ENCODE assay signal across 8 cellular contexts in genomic region chr1:18951818-18952391, GRCh38. TPM values are rescaled to one million over a fixed set of nuclear protein-coding genes. Genes with fewer than 3 reads are reported as not detected.
DNase-seq lines count a peak whose midpoint lies in the region; ATAC-seq and TF ChIP-seq lines count a peak whose summit lies in the region.

No MANE protein-coding gene starts in this region.

- no peak overlapping the region for H3K4me2 ChIP-seq in parathyroid adenoma (ENCODE audit: low read length)

- H3K9me3 ChIP-seq in ascending aorta (no peaks in the 10 kb centered on the region), parathyroid adenoma (ENCODE audit: control insufficient read depth, low read length) (no peaks in the 10 kb centered on the region), upper lobe of right lung (no peaks in the 10 kb centered on the region)

- no peak overlapping the region for H3K9ac ChIP-seq in parathyroid adenoma

- H3K27ac ChIP-seq in ascending aorta, result peak overlapping the region; percentile 94 to 97
- peak overlapping the region; percentile 99 for H3K27ac ChIP-seq in parathyroid adenoma
- peak overlapping the region; percentile 94 for H3K27ac ChIP-seq in upper lobe of right lung

- H3K4me1 ChIP-seq in ascending aorta (peaks cover 26 to 56% of the 10 kb centered on the region in 2 donors), parathyroid adenoma (peaks cover 30% of the 10 kb centered on the region), upper lobe of right lung (peaks cover 79% of the 10 kb centered on the region)

- no peaks in the 10 kb centered on the region for H3K27me3 ChIP-seq in ascending aorta
- H3K27me3 ChIP-seq in parathyroid adenoma (ENCODE audit: control insufficient read depth, insufficient read depth, low read length), result no peaks in the 10 kb centered on the region
- H3K27me3 ChIP-seq in upper lobe of right lung, result no peaks in the 10 kb centered on the region

- ATAC-seq in HG02642 (IDR thresholded peaks at IDR 0.05; ENCODE audit: poor library complexity, unreplicated experiment) (peak; percentile 38), upper lobe of right lung (no peak)

- TF ChIP-seq CTCF in ascending aorta (IDR thresholded peaks at IDR 0.05) (no peak), parathyroid adenoma (IDR thresholded peaks at IDR 0.05) (no peak), upper lobe of right lung (IDR thresholded peaks at IDR 0.05) (no peak)

- H3K79me2 ChIP-seq in parathyroid adenoma, result peaks cover 40% of the 10 kb centered on the region

- H3K4me3 ChIP-seq in ascending aorta (peak overlapping the region; percentile 46 to 62), parathyroid adenoma (ENCODE audit: low read depth, low read length) (no peak overlapping the region), upper lobe of right lung (no peak overlapping the region)

- H3K36me3 ChIP-seq in ascending aorta (no peaks in the 10 kb centered on the region), parathyroid adenoma (ENCODE audit: control insufficient read depth, insufficient read depth, low read length) (no peaks in the 10 kb centered on the region), upper lobe of right lung (no peaks in the 10 kb centered on the region)

- intact Hi-C loops in ascending aorta (cut with DNase I), result no loop called here
- intact Hi-C loops in upper lobe of right lung (cut with DNase I), result no loop called here

- DNase-seq in CD1c-positive myeloid dendritic cell (ENCODE audit: extremely low spot score) (peak; percentile 74), T-helper 1 cell (peak; percentile 60 to 88 (median 69)), ascending aorta (ENCODE audit: low spot score in 2 of 2) (no peak), upper lobe of right lung (no peak), NCI-H524 treated with DMSO at 0.1 percent for 48 hours (lab: John Stamatoyannopoulos, UW) (no peak), NCI-H1436 treated with DMSO at 0.1 percent for 48 hours (lab: John Stamatoyannopoulos, UW) (no peak)

- no peak overlapping the region for H2AFZ ChIP-seq in parathyroid adenoma

RNA-seq across cellular contexts. Expression of gene IFFO2, which starts 4.6 kb away (rescaled TPM):
- total RNA-seq in ascending aorta (131 TPM), upper lobe of right lung (15.4 TPM)

RNA-seq across cellular contexts. Expression of gene ALDH4A1, which starts 49.5 kb away (rescaled TPM):
- total RNA-seq in ascending aorta (16.6 TPM), upper lobe of right lung (11.8 TPM)

Comparison
In these comparisons a context has a peak if more than half of its experiments do, and no peak if none do; other contexts are left out.
1. DNase-seq: peak in CD1c-positive myeloid dendritic cell (single experiment) and T-helper 1 cell (5 of 5); none in ascending aorta (0 of 2), upper lobe of right lung (single experiment), NCI-H524 treated with DMSO at 0.1 percent for 48 hours (single experiment) and NCI-H1436 treated with DMSO at 0.1 percent for 48 hours (single experiment).
2. H3K4me3 ChIP-seq: peak in ascending aorta (2 of 2); none in parathyroid adenoma (single experiment) and upper lobe of right lung (single experiment).
3. Peak in every context shown above with its lines, with median percentiles within 50 percentile points of each other: H3K27ac ChIP-seq.